27 cellular contexts compared by ENCODE assay signal in the genomic region with DNA sequence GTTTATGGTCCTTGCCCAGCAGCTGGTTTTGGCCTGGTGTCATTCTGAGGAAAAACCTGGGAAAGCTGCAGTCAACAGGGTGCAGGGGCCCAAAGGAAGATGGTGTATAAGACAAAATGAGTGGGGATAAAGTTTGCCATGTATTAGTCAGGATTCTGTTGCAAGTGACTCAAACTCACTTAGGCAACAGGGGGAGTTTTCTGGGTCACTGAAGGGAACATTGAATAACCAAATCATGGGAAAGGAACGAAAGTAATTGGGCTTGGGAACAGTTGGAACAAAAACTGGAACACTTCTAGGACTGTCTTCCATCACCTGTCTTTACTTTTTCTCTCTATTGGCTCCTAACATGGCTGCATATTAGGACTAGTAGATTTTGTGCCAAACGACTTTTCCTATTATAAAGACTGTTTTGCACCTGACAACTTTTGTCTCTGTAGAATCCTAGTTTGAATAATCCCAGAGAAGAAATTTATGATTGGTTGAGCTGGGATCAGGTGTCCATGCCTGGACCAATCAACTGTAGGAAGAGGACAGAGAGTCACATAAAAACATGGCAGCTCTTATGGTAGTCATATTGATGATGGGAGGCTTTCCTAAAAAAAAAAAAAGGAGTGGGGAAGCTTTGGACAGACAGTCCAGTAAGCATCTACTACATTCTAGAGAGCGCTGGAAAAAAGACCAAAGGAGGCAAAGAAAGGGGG. TPM values are rescaled to one million over a fixed set of nuclear protein-coding genes. Genes with fewer than 3 reads are reported as not detected.
A peak's percentile ranks its signal among the peaks of the same experiment; 100 is the strongest.
DNase-seq lines count a peak whose midpoint lies in the region; ATAC-seq and TF ChIP-seq lines count a peak whose summit lies in the region.
"Had no signal": no experiment of that assay in that cellular context is flagged by ENCODE, and none has a peak within 500 bp of the region (broad histone marks: within the 10 kb centered on the region; RNA-seq: fewer than 3 reads in every experiment).

No MANE protein-coding gene starts in this region.

- no peaks in the 10 kb centered on the region for H3K9me3 Mint-ChIP-seq in activated naive CD8-positive, alpha-beta T cell treated with anti-CD3 and anti-CD28 coated beads, Interleukin-2, amount 50 U/mL, for 24 hours
- H3K9me3 Mint-ChIP-seq: endodermal cell, HFFc6 had no signal

- H3K4me3 ChIP-seq in PC-9 = no peak overlapping the region
- no peak overlapping the region for H3K4me3 ChIP-seq in epithelial cell of esophagus (ENCODE audit: low read length)
- no peak overlapping the region for H3K4me3 ChIP-seq in lower leg skin (ENCODE audit: low read depth, poor library complexity, severe bottlenecking)
- H3K4me3 ChIP-seq: adrenal gland, coronary artery, pancreas, thyroid gland had no signal

- no peaks in the 10 kb centered on the region for H3K4me1 Mint-ChIP-seq in activated naive CD8-positive, alpha-beta T cell treated with anti-CD3 and anti-CD28 coated beads, Interleukin-2, amount 50 U/mL, for 24 hours
- H3K4me1 Mint-ChIP-seq: naive thymus-derived CD4-positive, alpha-beta T cell had no signal

- BruUV-seq in PC-9 (replicated peaks; lab: Mats Ljungman, UMichigan) = no TSS peak

- H3K4me2 ChIP-seq in PC-9 = peak overlapping the region; percentile 72

- peak overlapping the region; percentile 93 for H3K27ac ChIP-seq in PC-9
- H3K27ac ChIP-seq: adrenal gland, coronary artery, pancreas, thyroid gland had no signal

- H3K9me3 ChIP-seq in PC-9 (ENCODE audit: insufficient read depth, low read depth) = no peaks in the 10 kb centered on the region
- H3K9me3 ChIP-seq: adrenal gland, pancreas, thyroid gland had no signal

- DNase-seq in PC-9 (peak in 1 of 2 experiments; percentile 68), epithelial cell of esophagus (ENCODE audit: low read depth) (peak; percentile 87), medulla oblongata (ENCODE audit: extremely low spot score) (peak; percentile 18), lower leg skin (ENCODE audit: low spot score in 2 of 2) (no peak)
- no peak for DNase-seq in activated naive CD8-positive, alpha-beta T cell treated with anti-CD3 and anti-CD28 coated beads, Interleukin-2, amount 50 U/mL, for 24 hours
- DNase-seq: activated CD4-positive, alpha-beta T cell treated with anti-CD3 and anti-CD28 coated beads for 4 hours; activated gamma-delta T cell treated with Interleukin-2 at 50 U/mL for 16 hours; activated T-cell treated with anti-CD3 and anti-CD28 coated beads, Interleukin-2, amount 50 U/mL, for 24 hours; adrenal gland; CD4-positive, alpha-beta T cell; endodermal cell; HFFc6; naive thymus-derived CD4-positive, alpha-beta T cell; NCI-H1694; NCI-H2171 treated with DMSO at 0.1 percent for 48 hours; NCI-H524 treated with DMSO at 0.1 percent for 48 hours; pancreas; right cardiac atrium; stimulated activated naive CD8-positive, alpha-beta T cell treated with anti-CD3 and anti-CD28 coated beads, Interleukin-15, Interleukin-2, amounts not matched to agents 100 U/mL and 50 U/mL, for 24 hours; T-helper 2 cell; thyroid gland had no signal

- H3K27me3 ChIP-seq in PC-9 (ENCODE audit: insufficient read depth, low read depth) = no peaks in the 10 kb centered on the region
- H3K27me3 ChIP-seq: adrenal gland, pancreas, thyroid gland had no signal

- intact Hi-C loops in PC-9 (cut with micrococcal nuclease; ENCODE audit: unreplicated experiment) = loop anchor here (10.0 kb wide), 1 partner anchor 53 kb away; no protein-coding TSS in a partner anchor
- intact Hi-C loops in lower leg skin (cut with DNase I; ENCODE audit: low total_unique reads) = no loop called here

- H3K36me3 ChIP-seq in PC-9 (ENCODE audit: low read depth) = no peaks in the 10 kb centered on the region
- H3K36me3 ChIP-seq: adrenal gland, pancreas, thyroid gland had no signal

- no peak for TF ChIP-seq POLR2A in lower leg skin (IDR thresholded peaks at IDR 0.05)

- no peaks in the 10 kb centered on the region for H4K20me1 ChIP-seq in PC-9 (ENCODE audit: insufficient read depth)

- peaks cover 56% of the 10 kb centered on the region for H3K4me1 ChIP-seq in PC-9 (replicated peaks; ENCODE audit: insufficient read depth)
- H3K4me1 ChIP-seq: adrenal gland, pancreas, thyroid gland had no signal

- no peak for ATAC-seq in HG02884 (IDR thresholded peaks at IDR 0.05; ENCODE audit: unreplicated experiment)
- no peak for ATAC-seq in HG02840 (IDR thresholded peaks at IDR 0.05; ENCODE audit: low FRiP score, unreplicated experiment)
- ATAC-seq in activated naive CD8-positive, alpha-beta T cell treated with anti-CD3 and anti-CD28 coated beads, Interleukin-2, amount 50 U/mL, for 24 hours = no peak
- ATAC-seq: left lobe of liver; naive thymus-derived CD4-positive, alpha-beta T cell; pancreas; right cardiac atrium; SK-N-SH treated with all-trans-retinoic acid at 6 μM for 48 hours; stimulated activated naive CD8-positive, alpha-beta T cell treated with anti-CD3 and anti-CD28 coated beads, Interleukin-15, Interleukin-2, amounts not matched to agents 100 U/mL and 50 U/mL, for 24 hours had no signal

- H3F3A ChIP-seq in PC-9 (ENCODE audit: insufficient read depth, low read depth) = peaks cover 50% of the 10 kb centered on the region

- no peaks in the 10 kb centered on the region for H3K36me3 Mint-ChIP-seq in activated naive CD8-positive, alpha-beta T cell treated with anti-CD3 and anti-CD28 coated beads, Interleukin-2, amount 50 U/mL, for 24 hours (ENCODE audit: low read depth)
- H3K36me3 Mint-ChIP-seq: naive thymus-derived CD4-positive, alpha-beta T cell had no signal

- peaks cover 4% of the 10 kb centered on the region; the same call in 1 of the 2 replicates for H3K9me2 ChIP-seq in PC-9 (ENCODE audit: insufficient read depth)

- TF ChIP-seq CTCF in PC-9 (conservative IDR thresholded peaks at IDR 0.05) = no peak
- no peak for TF ChIP-seq CTCF in epithelial cell of esophagus (IDR thresholded peaks at IDR 0.05; ENCODE audit: insufficient read depth, low read depth, low read length, missing control alignments)
- TF ChIP-seq CTCF in lower leg skin (IDR thresholded peaks at IDR 0.05) = no peak

- POLR2A ChIA-PET in PC-9 (lab: Charles Lee; ENCODE audit: unreplicated experiment) = no interaction called here

- H3K27ac Mint-ChIP-seq in activated naive CD8-positive, alpha-beta T cell treated with anti-CD3 and anti-CD28 coated beads, Interleukin-2, amount 50 U/mL, for 24 hours = no peak overlapping the region
- H3K27ac Mint-ChIP-seq: activated T-cell treated with anti-CD3 and anti-CD28 coated beads, Interleukin-2, amount 50 U/mL, for 24 hours; CD4-positive, alpha-beta T cell; endodermal cell; HFFc6 had no signal

- CTCF ChIA-PET in PC-9 (lab: Charles Lee) = interaction anchor here (0.7 kb wide), 1 partner anchor 27 kb away, joined by 3 read pairs; no protein-coding TSS in a partner anchor

- WGBS in lower leg skin, 2 donors = 72 to 76% methylated on average over 3 of the region's 3 CpGs

- no peak overlapping the region for H2AFZ ChIP-seq in PC-9

- 0 out of 2 replicates have a peak, but pooled peaks cover 4% of the 10 kb centered on the region for H3K79me2 ChIP-seq in PC-9 (ENCODE audit: low read depth)

- H3K27me3 Mint-ChIP-seq in activated naive CD8-positive, alpha-beta T cell treated with anti-CD3 and anti-CD28 coated beads, Interleukin-2, amount 50 U/mL, for 24 hours = no peaks in the 10 kb centered on the region
- H3K27me3 Mint-ChIP-seq: activated T-cell treated with anti-CD3 and anti-CD28 coated beads, Interleukin-2, amount 50 U/mL, for 24 hours; CD4-positive, alpha-beta T cell had no signal

- H3K4me3 Mint-ChIP-seq in activated naive CD8-positive, alpha-beta T cell treated with anti-CD3 and anti-CD28 coated beads, Interleukin-2, amount 50 U/mL, for 24 hours = no peak overlapping the region
- H3K4me3 Mint-ChIP-seq: activated T-cell treated with anti-CD3 and anti-CD28 coated beads, Interleukin-2, amount 50 U/mL, for 24 hours; CD4-positive, alpha-beta T cell; endodermal cell; HFFc6; naive thymus-derived CD4-positive, alpha-beta T cell had no signal

RNA-seq across cellular contexts. Expression of gene IGSF3, which starts 30.5 kb away (rescaled TPM):
- 27.8 and 30.1 TPM in 2 replicates for total RNA-seq in PC-9 (2021)
- total RNA-seq in lower leg skin = 10 to 100 TPM; 51.1 to 61.0 (median 57.1) TPM
- total RNA-seq: HFFc6 had no signal

RNA-seq across cellular contexts. Expression of gene CD2, which starts 56.2 kb away (rescaled TPM):
- total RNA-seq in PC-9 (2021) (not detected in 2 replicates), lower leg skin (1 to 10 TPM in 2 of 4 donors, under 1 TPM in 1, not detected in 1; 0.78 to 1.1 (median 1.1) TPM)
- total RNA-seq: endodermal cell, G401, HFFc6 had no signal

Comparison
In these comparisons a context has a peak if more than half of its experiments do, and no peak if none do; other contexts are left out.
1. DNase-seq: peak in epithelial cell of esophagus (single experiment) and medulla oblongata (single experiment); none in activated naive CD8-positive, alpha-beta T cell treated with anti-CD3 and anti-CD28 coated beads, Interleukin-2, amount 50 U/mL, for 24 hours (single experiment) and lower leg skin (0 of 2).